In genomic region chr9:99184427-99185327, GRCh38 we compare ENCODE assay signal across 8 cellular contexts. TPM values are rescaled to one million over a fixed set of nuclear protein-coding genes. Genes with fewer than 3 reads are reported as not detected.
DNase-seq lines count a peak whose midpoint lies in the region; ATAC-seq, FAIRE-seq and TF ChIP-seq lines count a peak whose summit lies in the region.

No MANE protein-coding gene starts in this region.

- H2BK15ac ChIP-seq in H1 (ENCODE audit: low read length), result peak overlapping the region; percentile 92; the same call in 1 of the 2 replicates

- no peaks in the 10 kb centered on the region for H3K79me2 ChIP-seq in H1 (ENCODE audit: control insufficient read depth in 1 of 2, insufficient read depth in 2 of 2, low read length in 2 of 2)

- peak overlapping the region; percentile 89 for H2BK12ac ChIP-seq in H1 (ENCODE audit: low read depth, low read length)

- H3K4me1 ChIP-seq in H1 (replicated peaks in 1 of 4; ENCODE audit: control insufficient read depth in 3 of 4, insufficient read depth in 4 of 4, low read length in 3 of 4) (peaks cover 0 to 3% (median 1%) of the 10 kb centered on the region in 4 experiments; a peak in 2 of 7 replicates), mucosa of descending colon (ENCODE audit: low read depth) (no peaks in the 10 kb centered on the region)

- no peaks in the 10 kb centered on the region for H3K23me2 ChIP-seq in H1 (ENCODE audit: low read depth, low read length)

- CTCF ChIA-PET in H1 (lab: Charles Lee; ENCODE audit: partially characterized antibody), result interaction anchor here (0.6 to 9.4 kb wide), 47 partner anchors 10 to 1140 kb away, joined by 3 to 105 read pairs (median 4); partner anchors contain the start of gene ALG2

- no peak overlapping the region for H4K5ac ChIP-seq in H1 (ENCODE audit: insufficient read length, low read depth, low read length)

- TF ChIP-seq RAD21 in H1 (IDR thresholded peaks at IDR 0.05 in 1 of 2, conservative IDR thresholded peaks at IDR 0.05 in 1 of 2; ENCODE audit: low read depth in 2 of 2, low read length in 2 of 2), result peak; percentile 93 to 95

- no peak overlapping the region for H3K23ac ChIP-seq in H1 (ENCODE audit: insufficient read length)

- 55% methylated on average over 26 of the region's 31 CpGs; no CpG with 5 or more reads in 1 of the 2 experiments for WGBS in H1 (ENCODE audit: extremely low coverage in 1 of 2, insufficient coverage in 1 of 2, insufficient read length in 1 of 2, insufficient replicate concordance in 2 of 2, low coverage in 1 of 2, low lambda C conversion rate in 2 of 2, missing lambda C conversion rate in 1 of 2), 2 experiments

- H3K36me3 ChIP-seq in H1 (ENCODE audit: control insufficient read depth in 2 of 4, insufficient read depth in 4 of 4, low read length in 3 of 4) (no peaks in the 10 kb centered on the region), mucosa of descending colon (ENCODE audit: low read depth) (no peaks in the 10 kb centered on the region)

- peak overlapping the region; percentile 98 for H2AFZ ChIP-seq in H1 (ENCODE audit: low read length)

- no peak overlapping the region for H2AK5ac ChIP-seq in H1 (ENCODE audit: low read depth, low read length)

- intact Hi-C loops in CD14-positive monocyte (cut with micrococcal nuclease), result loop anchor here (2.0 to 10.0 kb wide), 4 partner anchors 820 to 1140 kb away; no protein-coding TSS in a partner anchor
- intact Hi-C loops in mucosa of descending colon (cut with DNase I, micrococcal nuclease), result no loop called here

- H3K9me3 ChIP-seq in H1 (ENCODE audit: insufficient read depth in 2 of 2, low read depth in 1 of 2, low read length in 1 of 2) (no peaks in the 10 kb centered on the region), mucosa of descending colon (no peaks in the 10 kb centered on the region)

- ATAC-seq in GM19395 (IDR thresholded peaks at IDR 0.05; ENCODE audit: unreplicated experiment), result peak; percentile 70
- peak; percentile 96 for ATAC-seq in mucosa of descending colon

- H3K27ac ChIP-seq in H1 (ENCODE audit: low read depth, low read length), result no peak overlapping the region

- H3K14ac ChIP-seq in H1 (ENCODE audit: insufficient read length), result no peak overlapping the region

- no peak overlapping the region for H3K56ac ChIP-seq in H1 (replicated peaks; ENCODE audit: insufficient read length, low read depth, low read length)

- H3K9me3 Mint-ChIP-seq in CD14-positive monocyte, result no peaks in the 10 kb centered on the region

- peak overlapping the region; percentile 80 for H3K18ac ChIP-seq in H1 (ENCODE audit: extremely low read depth, low read length)

- peaks cover 0 to 2% (median 0%) of the 10 kb centered on the region in 3 donors for H3K27me3 Mint-ChIP-seq in CD14-positive monocyte (ENCODE audit: low read depth in 3 of 3)

- POLR2A ChIA-PET in H1 (lab: Charles Lee; ENCODE audit: partially characterized antibody), result interaction anchor here (1.3 to 1.8 kb wide), 2 partner anchors 17 to 38 kb away, joined by 5 to 7 read pairs; partner anchors contain the start of genes ALG2 and SEC61B

- no peak overlapping the region for H3K4me2 ChIP-seq in H1 (ENCODE audit: insufficient read depth in 1 of 2, low read depth in 2 of 2, low read length in 2 of 2)

- peak overlapping the region; percentile 30; the same call in 1 of the 2 replicates for H4K8ac ChIP-seq in H1 (ENCODE audit: extremely low read depth, insufficient read depth, low read length)

- H2BK120ac ChIP-seq in H1 (replicated peaks; ENCODE audit: low read depth, low read length), result no peak overlapping the region

- H4K91ac ChIP-seq in H1 (replicated peaks; ENCODE audit: insufficient read length, low read length), result peak overlapping the region; percentile 26

- FAIRE-seq in H1 (lab: Jason Lieb, UNC), result peak; percentile 42

- no peak for TF ChIP-seq EP300 in H1 (IDR thresholded peaks at IDR 0.05; ENCODE audit: borderline replicate concordance in 1 of 2, low read depth in 2 of 2, low read length in 2 of 2)

- peaks cover 33% of the 10 kb centered on the region for H3K4me1 Mint-ChIP-seq in CD14-positive monocyte

- H3K9ac ChIP-seq in H1 (replicated peaks in 1 of 4; ENCODE audit: extremely low read depth in 1 of 4, low read depth in 3 of 4, low read length in 3 of 4), result 0 out of 7 replicates have a peak overlapping the region, but pooled peaks of 1 of the 4 experiments have one; percentile 16

- H3K27ac Mint-ChIP-seq in CD14-positive monocyte, result peak overlapping the region in 2 of 7 donors; percentile 63 to 64

- peak overlapping the region; percentile 24 for H2BK20ac ChIP-seq in H1 (ENCODE audit: low read length)

- H3K27me3 ChIP-seq in H1 (replicated peaks in 1 of 4; ENCODE audit: control insufficient read depth in 3 of 4, extremely low read depth in 1 of 4, insufficient read depth in 3 of 4, low read length in 3 of 4), result no peaks in the 10 kb centered on the region

- no peaks in the 10 kb centered on the region for H3K79me1 ChIP-seq in H1 (ENCODE audit: low read depth, low read length)

- DNase-seq in CD14-positive monocyte (ENCODE audit: low spot score) (peak; percentile 69), HS-27A (ENCODE audit: low read depth) (peak; percentile 58), NCI-H82 treated with DMSO at 0.1 percent for 48 hours (lab: John Stamatoyannopoulos, UW; ENCODE audit: unreplicated experiment) (peak; percentile 87), H1 (ENCODE audit: low read depth in 1 of 2, low spot score in 2 of 2) (peak; percentile 81 to 90), mucosa of descending colon (peak; percentile 76 to 90 (median 83))
- DNase-seq in activated CD8-positive, alpha-beta memory T cell treated with anti-CD3 and anti-CD28 coated beads for 1 hour (ENCODE audit: extremely low read depth in 1 of 2, low read depth in 1 of 2), result peak; percentile 44 to 57
- peak; percentile 73 to 84 for DNase-seq in stimulated activated CD8-positive, alpha-beta memory T cell treated with anti-CD3 and anti-CD28 coated beads, Interleukin-15, amount 100 ng/mL, for 48 hours (ENCODE audit: low read depth in 2 of 2)

- no peak for TF ChIP-seq POLR2A in H1 (IDR thresholded peaks at IDR 0.05; ENCODE audit: control extremely low read depth in 1 of 2, low read depth in 2 of 2, low read length in 2 of 2)

- no peaks in the 10 kb centered on the region for H3K36me3 Mint-ChIP-seq in CD14-positive monocyte

- no peak overlapping the region for H3K4ac ChIP-seq in H1 (replicated peaks; ENCODE audit: insufficient read length, low read depth, low read length)

- peak overlapping the region; percentile 39 to 46 for H3K4me3 Mint-ChIP-seq in CD14-positive monocyte

- peak; percentile 94 for TF ChIP-seq CTCF in CD14-positive monocyte (IDR thresholded peaks at IDR 0.05)
- peak; percentile 81 to 97 (median 81) for TF ChIP-seq CTCF in H1 (IDR thresholded peaks at IDR 0.05; ENCODE audit: control extremely low read depth in 1 of 3, insufficient read depth in 1 of 3, low read depth in 1 of 3, low read length in 3 of 3)
- peak; percentile 85 for TF ChIP-seq CTCF in mucosa of descending colon (IDR thresholded peaks at IDR 0.05)

- H3K4me3 ChIP-seq in H1 (ENCODE audit: extremely low read depth in 1 of 4, insufficient read depth in 2 of 4, low read depth in 3 of 4, low read length in 4 of 4) (no peak overlapping the region), mucosa of descending colon (no peak overlapping the region)

- no peaks in the 10 kb centered on the region for H4K20me1 ChIP-seq in H1 (replicated peaks in 1 of 2; ENCODE audit: control insufficient read depth in 1 of 2, insufficient read depth in 2 of 2, low read length in 2 of 2)

- peak overlapping the region; percentile 83; the same call in 1 of the 2 replicates for H2BK5ac ChIP-seq in H1 (ENCODE audit: low read depth, low read length)

TF ChIP-seq in H1, 55 proteins besides CTCF, POLR2A, EP300 and RAD21:
- TF ChIP-seq, protein P1, sequence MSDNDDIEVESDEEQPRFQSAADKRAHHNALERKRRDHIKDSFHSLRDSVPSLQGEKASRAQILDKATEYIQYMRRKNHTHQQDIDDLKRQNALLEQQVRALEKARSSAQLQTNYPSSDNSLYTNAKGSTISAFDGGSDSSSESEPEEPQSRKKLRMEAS (IDR thresholded peaks at IDR 0.05), result no peak
- TF ChIP-seq TAF1 (IDR thresholded peaks at IDR 0.05; ENCODE audit: low read depth, low read length), result 0 out of 2 replicates have a peak, but pooled peaks have one; percentile 40
TF ChIP-seq in H1: peak in this region for 1.

RNA-seq across cellular contexts. Expression of gene ALG2, which starts 37.1 kb away (rescaled TPM):
- polyA plus RNA-seq in CD14-positive monocyte, result 10 to 100 TPM; 23.6 to 25.5 TPM
- total RNA-seq in H1 (2021; fragmentation: NEBNext Ultra II Directional; extraction: Animal tissue kit (Norgen Biotek cat#: 25700)), result 27.8 and 30.7 TPM in 2 replicates
- polyA plus RNA-seq in H1 (2011; rRNA removed), result 26.7 and 27.1 TPM in 2 replicates
- 27.7 TPM for polyA plus RNA-seq in H1 (2011; cell fraction: cytosol; rRNA removed)
- polyA plus RNA-seq in H1 (2011; cell fraction: nucleus; rRNA removed), result 17.0 TPM
- 19.3 to 23.1 TPM (median 21.7 TPM) in 4 replicates for polyA plus RNA-seq in H1 (2012, experiment 1 of 2)
- 13.0 TPM for polyA plus RNA-seq in H1 (2012, experiment 2 of 2)
- 41.1 TPM for polyA plus RNA-seq in H1 (2013, experiment 1 of 2)
- polyA plus RNA-seq in H1 (2013, experiment 2 of 2), result 52.8 TPM
- polyA minus RNA-seq in H1 (2011; rRNA and poly(A)+ RNA removed), result 25.5 and 30.1 TPM in 2 replicates
- polyA minus RNA-seq in H1 (2011; cell fraction: cytosol; rRNA and poly(A)+ RNA removed), result 14.7 TPM
- 22.0 TPM for polyA minus RNA-seq in H1 (2011; cell fraction: nucleus; rRNA and poly(A)+ RNA removed)
- total RNA-seq in mucosa of descending colon, result 10 to 100 TPM; 27.0 to 30.5 (median 30.0) TPM

RNA-seq across cellular contexts. Expression of gene SEC61B, which starts 37.4 kb away (rescaled TPM):
- polyA plus RNA-seq in CD14-positive monocyte (100 to 1,000 TPM; 421 to 443 TPM), H1 (2011; rRNA removed) (315 and 379 TPM in 2 replicates)
- total RNA-seq in H1 (2021; fragmentation: NEBNext Ultra II Directional; extraction: Animal tissue kit (Norgen Biotek cat#: 25700)), result 155 and 163 TPM in 2 replicates
- 222 TPM for polyA plus RNA-seq in H1 (2011; cell fraction: cytosol; rRNA removed)
- polyA plus RNA-seq in H1 (2011; cell fraction: nucleus; rRNA removed), result 109 TPM
- 179 to 259 TPM (median 234 TPM) in 4 replicates for polyA plus RNA-seq in H1 (2012, experiment 1 of 2)
- polyA plus RNA-seq in H1 (2012, experiment 2 of 2), result 527 TPM
- polyA plus RNA-seq in H1 (2013, experiment 1 of 2), result 451 TPM
- 470 TPM for polyA plus RNA-seq in H1 (2013, experiment 2 of 2)
- polyA minus RNA-seq in H1 (2011; rRNA and poly(A)+ RNA removed), result 37.0 and 38.5 TPM in 2 replicates
- polyA minus RNA-seq in H1 (2011; cell fraction: cytosol; rRNA and poly(A)+ RNA removed), result 32.5 TPM
- 37.5 TPM for polyA minus RNA-seq in H1 (2011; cell fraction: nucleus; rRNA and poly(A)+ RNA removed)
- 100 to 1,000 TPM in 1 of 3 donors, 10 to 100 TPM in 2; 81.5 to 122 (median 81.7) TPM for total RNA-seq in mucosa of descending colon

Comparison
In these comparisons a context has a peak if more than half of its experiments do, and no peak if none do; other contexts are left out.
1. intact Hi-C loops: an anchor here in CD14-positive monocyte (2.0 to 10.0 kb wide); none called in mucosa of descending colon.